ENCODE assay signal across 15 cellular contexts in the genomic region with DNA sequence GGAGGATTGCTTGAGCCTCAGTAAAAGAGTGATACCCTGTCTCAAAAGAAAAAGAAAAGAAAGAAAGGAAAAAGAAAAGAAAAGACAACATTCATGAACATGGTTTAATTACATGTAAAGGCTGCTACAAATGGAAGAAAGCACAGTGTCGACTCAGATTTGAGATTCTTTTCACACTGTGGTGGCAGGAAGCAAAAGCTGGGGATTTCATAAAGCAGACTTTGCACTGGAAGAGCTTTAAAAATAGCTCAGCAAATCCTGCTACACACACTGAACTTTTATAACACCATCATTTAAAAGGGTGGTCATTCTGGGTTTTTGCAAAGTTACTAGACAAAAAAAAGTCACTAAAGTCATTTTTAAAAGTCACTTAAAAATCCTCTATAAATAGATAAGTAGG.
DNase-seq lines count a peak whose midpoint lies in the region; ATAC-seq and TF ChIP-seq lines count a peak whose summit lies in the region.
"Had no signal": no experiment of that assay in that cellular context is flagged by ENCODE, and none has a peak within 500 bp of the region (broad histone marks: within the 10 kb centered on the region; RNA-seq: fewer than 3 reads in every experiment).

No MANE protein-coding gene starts in this region.

- H3K9me3 ChIP-seq in PC-3 (ENCODE audit: low read length) (no peaks in the 10 kb centered on the region), mucosa of descending colon (no peaks in the 10 kb centered on the region)
- H3K9me3 ChIP-seq: BE2C had no signal

- H3F3A ChIP-seq in GM23338 (replicated peaks; ENCODE audit: low read depth) (no peaks in the 10 kb centered on the region), PC-3 (ENCODE audit: low read length, unreplicated experiment) (peaks cover 3% of the 10 kb centered on the region)

- intact Hi-C loops in PC-3 (cut with micrococcal nuclease) = loop anchor here (2.0 kb wide), 1 partner anchor 19 kb away; no protein-coding TSS in a partner anchor
- intact Hi-C loops in left colon (cut with DNase I, micrococcal nuclease) = no loop called here
- intact Hi-C loops in mucosa of descending colon (cut with DNase I, micrococcal nuclease) = no loop called here

- CTCF ChIA-PET in PC-3 (lab: Charles Lee) = interaction anchor here (0.8 kb wide), 1 partner anchor 11 kb away, joined by 3 read pairs; no protein-coding TSS in a partner anchor

- H4K20me1 ChIP-seq in GM23338 (replicated peaks; ENCODE audit: insufficient read depth) (no peaks in the 10 kb centered on the region), PC-3 (ENCODE audit: low read length) (no peaks in the 10 kb centered on the region)

- H2AFZ ChIP-seq in GM23338 (0 out of 2 replicates have a peak overlapping the region, but pooled peaks have one; percentile 34), PC-3 (ENCODE audit: low read length) (no peak overlapping the region)

- H3K4me3 ChIP-seq in GM23338 (no peak overlapping the region), PC-3 (ENCODE audit: low read length) (no peak overlapping the region), mucosa of descending colon (no peak overlapping the region)

- peaks cover 8% of the 10 kb centered on the region for H3K4me1 Mint-ChIP-seq in GM23338

- DNase-seq in GM23338 (ENCODE audit: low spot score) (no peak), PC-3 (no peak), left colon (no peak), mucosa of descending colon (no peak), ACHN (no peak), NCI-H774 (lab: John Stamatoyannopoulos, UW) (no peak), KBM-7 (no peak)
- DNase-seq: BE2C, COR-L47, DMS153, DMS79 treated with DMSO at 0.1 percent for 48 hours, GOT3, HFFc6 had no signal

- no peak overlapping the region for H3K9ac ChIP-seq in PC-3 (ENCODE audit: low read length)

- H3K79me2 ChIP-seq in GM23338 (replicated peaks; ENCODE audit: insufficient read depth) (no peaks in the 10 kb centered on the region), PC-3 (ENCODE audit: low read length) (no peaks in the 10 kb centered on the region)

- no peaks in the 10 kb centered on the region for H3K27me3 Mint-ChIP-seq in GM23338 (ENCODE audit: insufficient read depth, low read depth, poor library complexity)
- H3K27me3 Mint-ChIP-seq: CD4-positive, alpha-beta memory T cell had no signal

- TF ChIP-seq CTCF in GM23338 (conservative IDR thresholded peaks at IDR 0.05; ENCODE audit: low read depth in 2 of 2) (no peak), PC-3 (conservative IDR thresholded peaks at IDR 0.05; ENCODE audit: low read depth, low read length) (no peak), mucosa of descending colon (IDR thresholded peaks at IDR 0.05) (no peak)

- H3K27me3 ChIP-seq in GM23338 (ENCODE audit: insufficient read depth) (no peaks in the 10 kb centered on the region), PC-3 (ENCODE audit: low read length) (no peaks in the 10 kb centered on the region)

- POLR2A ChIA-PET in PC-3 (lab: Charles Lee; ENCODE audit: unreplicated experiment) = no interaction called here

- H3K4me1 ChIP-seq in GM23338 (ENCODE audit: insufficient read depth) (peaks cover 5% of the 10 kb centered on the region; the same call in 1 of the 2 replicates), PC-3 (ENCODE audit: insufficient read depth, low read length) (peaks cover 22% of the 10 kb centered on the region), mucosa of descending colon (ENCODE audit: low read depth) (no peaks in the 10 kb centered on the region)
- H3K4me1 ChIP-seq: BE2C had no signal

- ATAC-seq in GM23338 (no peak), PC-3 (no peak), left colon (peak; percentile 95), mucosa of descending colon (peak; percentile 77)

- no peak overlapping the region for H3K4me2 ChIP-seq in GM23338
- H3K4me2 ChIP-seq in PC-3 (ENCODE audit: low read length) = no peak overlapping the region

- no peak overlapping the region for H3K27ac Mint-ChIP-seq in GM23338
- H3K27ac Mint-ChIP-seq: CD4-positive, alpha-beta memory T cell; HFFc6 had no signal

- H3K9me2 ChIP-seq in GM23338 (ENCODE audit: insufficient read depth) = peaks cover 11% of the 10 kb centered on the region; the same call in 1 of the 2 replicates
- no peaks in the 10 kb centered on the region for H3K9me2 ChIP-seq in PC-3 (replicated peaks; ENCODE audit: low read length)

- no TSS peak for BruUV-seq in PC-3 (replicated peaks; lab: Mats Ljungman, UMichigan)

- in situ Hi-C loops in ACHN (cut with HindIII; ENCODE audit: low pct_ligation_motif_present, low pct_unique_long_range_greater_than_20kb, low sequenced_read_pairs) = no loop called here
- in situ Hi-C loops in KBM-7 (cut with MboI; ENCODE audit: low pct_unique_long_range_greater_than_20kb, low sequenced_read_pairs) = no loop called here

- no peaks in the 10 kb centered on the region for H3K36me3 ChIP-seq in GM23338 (ENCODE audit: insufficient read depth)
- no peaks in the 10 kb centered on the region for H3K36me3 ChIP-seq in PC-3 (ENCODE audit: low read depth, low read length)
- no peaks in the 10 kb centered on the region for H3K36me3 ChIP-seq in mucosa of descending colon (ENCODE audit: low read depth)
- H3K36me3 ChIP-seq: BE2C had no signal

- H3K4me3 Mint-ChIP-seq in GM23338 = no peak overlapping the region
- H3K4me3 Mint-ChIP-seq: CD4-positive, alpha-beta memory T cell; HFFc6 had no signal

- no peaks in the 10 kb centered on the region for H3K36me3 Mint-ChIP-seq in GM23338 (ENCODE audit: low read depth)
- H3K36me3 Mint-ChIP-seq: CD4-positive, alpha-beta memory T cell had no signal

- no peak overlapping the region for H3K27ac ChIP-seq in GM23338 (ENCODE audit: low read depth)
- peak overlapping the region; percentile 85 for H3K27ac ChIP-seq in PC-3 (ENCODE audit: low read length)
- H3K27ac ChIP-seq: C4-2B had no signal

- no peaks in the 10 kb centered on the region for H3K9me3 Mint-ChIP-seq in GM23338
- H3K9me3 Mint-ChIP-seq: CD4-positive, alpha-beta memory T cell; HFFc6 had no signal

TF ChIP-seq in GM23338, 12 proteins besides CTCF, POLR2A, EP300 and RAD21:
- TF ChIP-seq EZH2 (IDR thresholded peaks at IDR 0.05; ENCODE audit: low read depth, unreplicated experiment) (no peak), STAT1 (IDR thresholded peaks at IDR 0.05; ENCODE audit: unreplicated experiment) (no peak), JUNB (IDR thresholded peaks at IDR 0.05; ENCODE audit: unreplicated experiment) (no peak), NANOG (IDR thresholded peaks at IDR 0.05; ENCODE audit: borderline replicate concordance) (no peak)
- TF ChIP-seq, protein P1, sequence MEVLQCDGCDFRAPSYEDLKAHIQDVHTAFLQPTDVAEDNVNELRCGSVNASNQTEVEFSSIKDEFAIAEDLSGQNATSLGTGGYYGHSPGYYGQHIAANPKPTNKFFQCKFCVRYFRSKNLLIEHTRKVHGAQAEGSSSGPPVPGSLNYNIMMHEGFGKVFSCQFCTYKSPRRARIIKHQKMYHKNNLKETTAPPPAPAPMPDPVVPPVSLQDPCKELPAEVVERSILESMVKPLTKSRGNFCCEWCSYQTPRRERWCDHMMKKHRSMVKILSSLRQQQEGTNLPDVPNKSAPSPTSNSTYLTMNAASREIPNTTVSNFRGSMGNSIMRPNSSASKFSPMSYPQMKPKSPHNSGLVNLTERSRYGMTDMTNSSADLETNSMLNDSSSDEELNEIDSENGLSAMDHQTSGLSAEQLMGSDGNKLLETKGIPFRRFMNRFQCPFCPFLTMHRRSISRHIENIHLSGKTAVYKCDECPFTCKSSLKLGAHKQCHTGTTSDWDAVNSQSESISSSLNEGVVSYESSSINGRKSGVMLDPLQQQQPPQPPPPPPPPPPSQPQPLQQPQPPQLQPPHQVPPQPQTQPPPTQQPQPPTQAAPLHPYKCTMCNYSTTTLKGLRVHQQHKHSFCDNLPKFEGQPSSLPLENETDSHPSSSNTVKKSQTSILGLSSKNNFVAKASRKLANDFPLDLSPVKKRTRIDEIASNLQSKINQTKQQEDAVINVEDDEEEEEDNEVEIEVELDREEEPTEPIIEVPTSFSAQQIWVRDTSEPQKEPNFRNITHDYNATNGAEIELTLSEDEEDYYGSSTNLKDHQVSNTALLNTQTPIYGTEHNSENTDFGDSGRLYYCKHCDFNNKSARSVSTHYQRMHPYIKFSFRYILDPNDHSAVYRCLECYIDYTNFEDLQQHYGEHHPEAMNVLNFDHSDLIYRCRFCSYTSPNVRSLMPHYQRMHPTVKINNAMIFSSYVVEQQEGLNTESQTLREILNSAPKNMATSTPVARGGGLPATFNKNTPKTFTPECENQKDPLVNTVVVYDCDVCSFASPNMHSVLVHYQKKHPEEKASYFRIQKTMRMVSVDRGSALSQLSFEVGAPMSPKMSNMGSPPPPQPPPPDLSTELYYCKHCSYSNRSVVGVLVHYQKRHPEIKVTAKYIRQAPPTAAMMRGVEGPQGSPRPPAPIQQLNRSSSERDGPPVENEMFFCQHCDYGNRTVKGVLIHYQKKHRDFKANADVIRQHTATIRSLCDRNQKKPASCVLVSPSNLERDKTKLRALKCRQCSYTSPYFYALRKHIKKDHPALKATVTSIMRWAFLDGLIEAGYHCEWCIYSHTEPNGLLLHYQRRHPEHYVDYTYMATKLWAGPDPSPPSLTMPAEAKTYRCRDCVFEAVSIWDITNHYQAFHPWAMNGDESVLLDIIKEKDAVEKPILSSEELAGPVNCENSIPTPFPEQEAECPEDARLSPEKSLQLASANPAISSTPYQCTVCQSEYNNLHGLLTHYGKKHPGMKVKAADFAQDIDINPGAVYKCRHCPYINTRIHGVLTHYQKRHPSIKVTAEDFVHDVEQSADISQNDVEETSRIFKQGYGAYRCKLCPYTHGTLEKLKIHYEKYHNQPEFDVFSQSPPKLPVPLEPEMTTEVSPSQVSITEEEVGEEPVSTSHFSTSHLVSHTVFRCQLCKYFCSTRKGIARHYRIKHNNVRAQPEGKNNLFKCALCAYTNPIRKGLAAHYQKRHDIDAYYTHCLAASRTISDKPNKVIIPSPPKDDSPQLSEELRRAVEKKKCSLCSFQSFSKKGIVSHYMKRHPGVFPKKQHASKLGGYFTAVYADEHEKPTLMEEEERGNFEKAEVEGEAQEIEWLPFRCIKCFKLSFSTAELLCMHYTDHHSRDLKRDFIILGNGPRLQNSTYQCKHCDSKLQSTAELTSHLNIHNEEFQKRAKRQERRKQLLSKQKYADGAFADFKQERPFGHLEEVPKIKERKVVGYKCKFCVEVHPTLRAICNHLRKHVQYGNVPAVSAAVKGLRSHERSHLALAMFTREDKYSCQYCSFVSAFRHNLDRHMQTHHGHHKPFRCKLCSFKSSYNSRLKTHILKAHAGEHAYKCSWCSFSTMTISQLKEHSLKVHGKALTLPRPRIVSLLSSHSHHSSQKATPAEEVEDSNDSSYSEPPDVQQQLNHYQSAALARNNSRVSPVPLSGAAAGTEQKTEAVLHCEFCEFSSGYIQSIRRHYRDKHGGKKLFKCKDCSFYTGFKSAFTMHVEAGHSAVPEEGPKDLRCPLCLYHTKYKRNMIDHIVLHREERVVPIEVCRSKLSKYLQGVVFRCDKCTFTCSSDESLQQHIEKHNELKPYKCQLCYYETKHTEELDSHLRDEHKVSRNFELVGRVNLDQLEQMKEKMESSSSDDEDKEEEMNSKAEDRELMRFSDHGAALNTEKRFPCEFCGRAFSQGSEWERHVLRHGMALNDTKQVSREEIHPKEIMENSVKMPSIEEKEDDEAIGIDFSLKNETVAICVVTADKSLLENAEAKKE (CRISPR knock-in tag; IDR thresholded peaks at IDR 0.05) = no peak
TF ChIP-seq in GM23338: peak in this region for 0.

Comparison
In these comparisons a context has a peak if more than half of its experiments do, and no peak if none do; other contexts are left out.
1. ATAC-seq: peak in left colon (single experiment) and mucosa of descending colon (single experiment); none in GM23338 (single experiment) and PC-3 (single experiment).